Comparison of ENCODE assay signal across 9 cellular contexts in the genomic region with DNA sequence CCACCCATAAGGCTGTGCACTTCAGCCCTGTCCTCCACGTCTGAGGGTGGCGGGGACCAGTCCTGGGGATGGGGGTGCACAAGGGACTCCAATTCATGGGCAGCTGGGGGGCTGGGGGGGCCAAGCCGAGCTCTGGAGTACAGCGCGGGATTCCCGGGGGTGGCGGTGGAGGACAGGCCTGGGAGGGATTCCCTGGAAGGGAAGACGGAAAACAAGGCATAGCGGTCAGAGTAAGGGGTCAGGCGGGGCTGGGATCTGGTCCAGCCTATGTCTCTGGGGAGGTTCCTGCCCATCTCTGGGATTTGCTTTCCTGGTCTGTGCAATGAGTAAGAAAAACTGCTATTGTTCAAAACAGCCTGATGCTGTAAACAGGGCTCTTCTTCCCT. TPM values are rescaled to one million over a fixed set of nuclear protein-coding genes. Genes with fewer than 3 reads are reported as not detected.
DNase-seq lines count a peak whose midpoint lies in the region; TF ChIP-seq lines count a peak whose summit lies in the region.
"Had no signal": no experiment of that assay in that cellular context is flagged by ENCODE, and none has a peak within 500 bp of the region (broad histone marks: within the 10 kb centered on the region; RNA-seq: fewer than 3 reads in every experiment).

No MANE protein-coding gene starts in this region.

- CTCF ChIA-PET in activated naive CD4-positive, alpha-beta T cell treated with anti-CD3 and anti-CD28 coated beads for 36 hours (lab: Charles Lee) = interaction anchor here (0.7 to 3.3 kb wide), 18 partner anchors 9 to 352 kb away, joined by 3 to 96 read pairs (median 6); no protein-coding TSS in a partner anchor

- H3K23ac ChIP-seq in mesendoderm (ENCODE audit: low read length) = no peak overlapping the region

- H3K79me2 ChIP-seq in mesendoderm (ENCODE audit: control insufficient read depth, insufficient read depth, low read length) = no peaks in the 10 kb centered on the region

- peaks cover 3% of the 10 kb centered on the region for H3K4me1 ChIP-seq in mesendoderm (ENCODE audit: control insufficient read depth, low read depth, low read length)

- no peaks in the 10 kb centered on the region for H3K36me3 ChIP-seq in mesendoderm (ENCODE audit: control insufficient read depth, insufficient read depth, low read length)

- H3K4me3 Mint-ChIP-seq in activated naive CD4-positive, alpha-beta T cell treated with anti-CD3 and anti-CD28 coated beads for 36 hours = peak overlapping the region; percentile 83

- H3K56ac ChIP-seq in mesendoderm (ENCODE audit: low read length) = peak overlapping the region; percentile 47

- H3K79me1 ChIP-seq in mesendoderm (ENCODE audit: low read length) = no peaks in the 10 kb centered on the region

- H3K27ac ChIP-seq in coronary artery (peak overlapping the region in 1 of 2 donors; percentile 51), mesendoderm (ENCODE audit: low read depth, low read length) (no peak overlapping the region)

- H4K8ac ChIP-seq in mesendoderm (ENCODE audit: low read depth, low read length) = no peak overlapping the region

- H3K9me3 Mint-ChIP-seq in activated naive CD4-positive, alpha-beta T cell treated with anti-CD3 and anti-CD28 coated beads for 36 hours = no peaks in the 10 kb centered on the region

- H3K4me2 ChIP-seq in mesendoderm (ENCODE audit: low read length) = no peak overlapping the region

- no peak overlapping the region for H3K18ac ChIP-seq in mesendoderm (ENCODE audit: low read length)

- no peaks in the 10 kb centered on the region for H3K27me3 ChIP-seq in mesendoderm (ENCODE audit: insufficient read depth, low read length, poor library complexity)

- H3K27ac Mint-ChIP-seq in activated naive CD4-positive, alpha-beta T cell treated with anti-CD3 and anti-CD28 coated beads for 36 hours = no peak overlapping the region

- no peak overlapping the region for H2AK5ac ChIP-seq in mesendoderm (ENCODE audit: low read length)

- no peak overlapping the region for H2BK5ac ChIP-seq in mesendoderm (ENCODE audit: low read length)

- H2BK15ac ChIP-seq in mesendoderm (replicated peaks; ENCODE audit: low read depth) = no peak overlapping the region

- no peak for TF ChIP-seq CTCF in coronary artery (IDR thresholded peaks at IDR 0.05)

- H2BK120ac ChIP-seq in mesendoderm (ENCODE audit: low read depth, low read length) = no peak overlapping the region

- H3K9ac ChIP-seq in mesendoderm (ENCODE audit: low read length) = no peak overlapping the region

- peaks cover 8% of the 10 kb centered on the region for H3K27me3 Mint-ChIP-seq in activated naive CD4-positive, alpha-beta T cell treated with anti-CD3 and anti-CD28 coated beads for 36 hours (ENCODE audit: low read depth)

- H3K4ac ChIP-seq in mesendoderm (ENCODE audit: low read depth, low read length) = no peak overlapping the region

- H3K4me3 ChIP-seq in coronary artery (peak overlapping the region; percentile 72), mesendoderm (ENCODE audit: low read length) (no peak overlapping the region)

- H3K36me3 Mint-ChIP-seq in activated naive CD4-positive, alpha-beta T cell treated with anti-CD3 and anti-CD28 coated beads for 36 hours (ENCODE audit: low read depth) = no peaks in the 10 kb centered on the region

- no CpG with 5 or more reads among the region's 10 CpGs for WGBS in mesendoderm (ENCODE audit: extremely low coverage, insufficient coverage, low lambda C conversion rate)

- peaks cover 11% of the 10 kb centered on the region for H3K4me1 Mint-ChIP-seq in activated naive CD4-positive, alpha-beta T cell treated with anti-CD3 and anti-CD28 coated beads for 36 hours (ENCODE audit: low read depth)

- intact Hi-C loops in activated naive CD4-positive, alpha-beta T cell treated with anti-CD3 and anti-CD28 coated beads for 36 hours (cut with micrococcal nuclease) = loop anchor here (1.0 to 2.0 kb wide), 4 partner anchors 68 to 353 kb away; a partner anchor contains a TSS

- no peak overlapping the region for H4K5ac ChIP-seq in mesendoderm (ENCODE audit: low read length)

- DNase-seq in activated naive CD4-positive, alpha-beta T cell treated with anti-CD3 and anti-CD28 coated beads for 36 hours = no peak
- DNase-seq in activated naive CD4-positive, alpha-beta T cell treated with Interleukin-2 at 50 U/mL for 16 hours = no peak
- DNase-seq in coronary artery (ENCODE audit: low spot score) (no peak), mesendoderm (no peak), NCI-H1930 (lab: John Stamatoyannopoulos, UW) (no peak), NCI-H1092 treated with DMSO at 0.1 percent for 48 hours (lab: John Stamatoyannopoulos, UW) (no peak), SHP77 treated with DMSO at 0.1 percent for 48 hours (lab: John Stamatoyannopoulos, UW) (no peak), germinal center (ENCODE audit: low spot score) (no peak)

RNA-seq across cellular contexts. Expression of a gene that starts 8.1 kb away (rescaled TPM):
- not detected for total RNA-seq in activated naive CD4-positive, alpha-beta T cell treated with anti-CD3 and anti-CD28 coated beads for 36 hours
- 44.0 TPM for polyA plus RNA-seq in mesendoderm (2013, experiment 1 of 2)
- polyA plus RNA-seq in mesendoderm (2013, experiment 2 of 2) = 43.7 TPM
- total RNA-seq: mononuclear cell had no signal

RNA-seq across cellular contexts. Expression of a gene that starts 36.9 kb away (rescaled TPM):
- under 1 TPM; 0.17 to 0.41 TPM for total RNA-seq in activated naive CD4-positive, alpha-beta T cell treated with anti-CD3 and anti-CD28 coated beads for 36 hours
- polyA plus RNA-seq in mesendoderm (2013, experiment 1 of 2) = 1.7 TPM
- polyA plus RNA-seq in mesendoderm (2013, experiment 2 of 2) = 1.8 TPM
